Comparison of ENCODE assay signal across 18 cellular contexts in the genomic region with DNA sequence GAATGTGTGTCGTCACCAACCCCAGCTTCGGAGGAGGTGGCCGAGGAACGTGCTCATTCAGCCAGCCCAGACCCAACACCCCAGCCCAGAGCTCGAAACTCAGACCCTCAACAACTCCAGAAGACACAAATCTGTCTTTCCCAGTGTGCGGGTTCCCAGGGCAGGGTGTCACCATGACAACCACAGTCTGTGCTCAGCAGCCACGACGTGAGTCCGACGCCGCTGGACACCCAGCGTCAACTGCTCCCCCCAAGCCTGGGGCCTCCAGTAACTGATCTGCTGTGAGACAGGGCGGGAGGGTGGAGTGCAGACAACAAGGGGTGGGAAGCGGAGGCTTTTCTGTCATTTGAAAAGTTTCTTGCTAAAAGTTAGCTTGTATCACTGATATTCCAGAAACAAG.
"Had no signal": no experiment of that assay in that cellular context is flagged by ENCODE, and none has a peak within 500 bp of the region (broad histone marks: within the 10 kb centered on the region; RNA-seq: fewer than 3 reads in every experiment).

No MANE protein-coding gene starts in this region.

- DNase-seq: activated CD4-positive, alpha-beta memory T cell treated with anti-CD3 and anti-CD28 coated beads, Interleukin-2, amount 10 ng/mL, durations not matched to agents 7 days and 5 days; activated CD4-positive, alpha-beta T cell treated with anti-CD3 and anti-CD28 coated beads for 36 hours; activated naive CD4-positive, alpha-beta T cell treated with anti-CD3 and anti-CD28 coated beads, Interleukin-2, amount 10 ng/mL, durations not matched to agents 7 days and 5 days; gastrocnemius medialis; head of caudate nucleus; kidney; left lung; mammary epithelial cell; nucleus accumbens; posterior cingulate gyrus; T-helper 2 cell; uterus had no signal

- H3K4me3 ChIP-seq: adrenal gland, breast epithelium, coronary artery, gastrocnemius medialis, left lung, tibial nerve, uterus had no signal

- H3K4me1 ChIP-seq: adrenal gland, breast epithelium, uterus had no signal

- H3K9me3 ChIP-seq: adrenal gland, gastrocnemius medialis, uterus had no signal

- H3K9me3 Mint-ChIP-seq: activated T-cell treated with anti-CD3 and anti-CD28 coated beads, Interleukin-2, amount 50 U/mL, for 24 hours; stimulated activated naive CD8-positive, alpha-beta T cell treated with anti-CD3 and anti-CD28 coated beads, Interleukin-15, Interleukin-2, amounts not matched to agents 100 ng/mL and 50 ng/mL, for 24 hours had no signal

- H3K27ac Mint-ChIP-seq: activated CD4-positive, alpha-beta memory T cell treated with anti-CD3 and anti-CD28 coated beads, Interleukin-2, amount 10 ng/mL, durations not matched to agents 7 days and 5 days had no signal

- H3K27me3 ChIP-seq: adrenal gland, breast epithelium, gastrocnemius medialis, left lung, tibial nerve, uterus had no signal

- H3K4me3 Mint-ChIP-seq: activated CD4-positive, alpha-beta memory T cell treated with anti-CD3 and anti-CD28 coated beads, Interleukin-2, amount 10 ng/mL, durations not matched to agents 7 days and 5 days; activated CD4-positive, alpha-beta T cell treated with anti-CD3 and anti-CD28 coated beads for 36 hours; stimulated activated naive CD8-positive, alpha-beta T cell treated with anti-CD3 and anti-CD28 coated beads, Interleukin-15, Interleukin-2, amounts not matched to agents 100 ng/mL and 50 ng/mL, for 24 hours had no signal

- H3K27ac ChIP-seq: breast epithelium, coronary artery, gastrocnemius medialis, left lung, uterus had no signal

- H3K27me3 Mint-ChIP-seq: activated CD4-positive, alpha-beta memory T cell treated with anti-CD3 and anti-CD28 coated beads, Interleukin-2, amount 10 ng/mL, durations not matched to agents 7 days and 5 days; activated CD4-positive, alpha-beta T cell treated with anti-CD3 and anti-CD28 coated beads for 36 hours; activated T-cell treated with anti-CD3 and anti-CD28 coated beads, Interleukin-2, amount 50 U/mL, for 24 hours; stimulated activated naive CD8-positive, alpha-beta T cell treated with anti-CD3 and anti-CD28 coated beads, Interleukin-15, Interleukin-2, amounts not matched to agents 100 ng/mL and 50 ng/mL, for 24 hours had no signal

- ATAC-seq: gastrocnemius medialis, left lung had no signal

- H3K36me3 ChIP-seq: adrenal gland, breast epithelium, uterus had no signal
